ENCODE assay signal across 1 cellular context in genomic region chr1:20210736-20211405, GRCh38.
TF ChIP-seq lines count a peak whose summit lies in the region.

No MANE protein-coding gene starts in this region.

TF ChIP-seq in GM12878, 131 proteins besides CTCF, POLR2A, EP300 and RAD21:
- TF ChIP-seq ZBTB4 (CRISPR knock-in tag; IDR thresholded peaks at IDR 0.05) (no peak), HDAC2 (IDR thresholded peaks at IDR 0.05) (no peak), NRF1 (conservative IDR thresholded peaks at IDR 0.05; ENCODE audit: low read depth, low read length) (no peak), REST (IDR thresholded peaks at IDR 0.05; ENCODE audit: low read depth, low read length) (no peak), MAX (IDR thresholded peaks at IDR 0.05; ENCODE audit: low read depth, low read length) (no peak), SRF (IDR thresholded peaks at IDR 0.05; ENCODE audit: low read depth in 2 of 2, low read length in 2 of 2) (no peak), POLR2AphosphoS5 (IDR thresholded peaks at IDR 0.05; ENCODE audit: low read length) (no peak), CEBPB (IDR thresholded peaks at IDR 0.05; ENCODE audit: borderline replicate concordance in 1 of 2, low read depth in 2 of 2, low read length in 2 of 2) (no peak), POLR2AphosphoS2 (IDR thresholded peaks at IDR 0.05; ENCODE audit: low read depth, low read length) (no peak), HDAC6 (IDR thresholded peaks at IDR 0.05; ENCODE audit: unreplicated experiment) (no peak), RCOR1 (conservative IDR thresholded peaks at IDR 0.05; ENCODE audit: low read depth, low read length) (no peak), RELA (IDR thresholded peaks at IDR 0.05; ENCODE audit: borderline replicate concordance, partially characterized antibody) (no peak), ZNF207 (IDR thresholded peaks at IDR 0.05; ENCODE audit: borderline replicate concordance) (no peak), NFIC (IDR thresholded peaks at IDR 0.05; ENCODE audit: low read depth, low read length) (no peak), NR2C1 (IDR thresholded peaks at IDR 0.05) (no peak)
